32 cellular contexts compared by ENCODE assay signal in the genomic region with DNA sequence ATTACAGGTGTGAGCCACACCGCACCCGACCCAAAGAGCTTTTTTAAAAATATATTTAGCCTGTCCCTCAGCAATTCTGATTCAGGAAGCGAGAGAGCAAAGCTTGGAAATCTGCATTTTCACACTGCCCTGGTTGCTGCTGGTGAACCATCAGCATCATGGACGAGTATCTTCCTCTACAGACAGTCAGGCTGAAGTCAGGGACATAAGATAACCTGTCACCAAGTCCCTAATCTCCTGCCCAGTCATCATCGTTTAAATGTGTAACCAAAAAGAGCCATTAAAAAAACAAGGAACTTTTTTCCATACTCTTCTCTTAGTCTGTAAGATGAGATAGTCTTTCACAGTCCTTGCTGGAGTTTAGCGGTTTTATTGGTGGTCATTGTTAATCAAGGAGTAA.
"Had no signal": no experiment of that assay in that cellular context is flagged by ENCODE, and none has a peak within 500 bp of the region (broad histone marks: within the 10 kb centered on the region; RNA-seq: fewer than 3 reads in every experiment).

No MANE protein-coding gene starts in this region.

- FAIRE-seq: bronchial epithelial cell, colon had no signal

- H3K27me3 ChIP-seq: adrenal gland, ascending aorta, brain microvascular endothelial cell, esophagus squamous epithelium, gastroesophageal sphincter, heart right ventricle, hepatocyte had no signal

- H3K27ac Mint-ChIP-seq: activated B cell treated with CpG ODN at 0.5 μM for 24 hours; activated CD4-positive, alpha-beta T cell treated with anti-CD3 and anti-CD28 coated beads, Interleukin-2, amount 10 ng/mL, durations not matched to agents 7 days and 5 days; activated naive CD4-positive, alpha-beta T cell treated with anti-CD3 and anti-CD28 coated beads for 36 hours; activated naive CD4-positive, alpha-beta T cell treated with anti-CD3 and anti-CD28 coated beads, Interleukin-2, amount 50 U/mL, for 24 hours; activated naive CD8-positive, alpha-beta T cell treated with anti-CD3 and anti-CD28 coated beads for 36 hours; activated naive CD8-positive, alpha-beta T cell treated with anti-CD3 and anti-CD28 coated beads, Interleukin-2, amount 50 U/mL, for 24 hours; activated T-helper 1 cell treated with anti-CD3 and anti-CD28 coated beads, Interleukin-12 subunit alpha, Interleukin-12 subunit beta, Interleukin-2, Interleukin-4 antibody, amounts not matched to agents 30 ng/mL and 10 ng/mL and 1 ng/mL, durations not matched to agents 14 hours and 24 hours and 36 hours; activated T-helper 2 cell treated with anti-CD3 and anti-CD28 coated beads, Interferon-gamma antibody, Interleukin-2, Interleukin-4, amounts not matched to agents 10 μg/mL and 5 μg/mL and 100 μg/mL, durations not matched to agents 14 hours and 24 hours and 36 hours had no signal

- H3K4me3 Mint-ChIP-seq: activated B cell treated with CpG ODN at 0.5 μM for 24 hours; activated CD4-positive, alpha-beta memory T cell treated with anti-CD3 and anti-CD28 coated beads, Interleukin-2, amount 10 ng/mL, durations not matched to agents 7 days and 5 days; activated CD4-positive, alpha-beta T cell treated with anti-CD3 and anti-CD28 coated beads, Interleukin-2, amount 10 ng/mL, durations not matched to agents 7 days and 5 days; activated naive CD4-positive, alpha-beta T cell treated with anti-CD3 and anti-CD28 coated beads for 36 hours; activated naive CD4-positive, alpha-beta T cell treated with anti-CD3 and anti-CD28 coated beads, Interleukin-2, amount 50 U/mL, for 24 hours; activated naive CD8-positive, alpha-beta T cell treated with anti-CD3 and anti-CD28 coated beads for 36 hours; activated naive CD8-positive, alpha-beta T cell treated with anti-CD3 and anti-CD28 coated beads, Interleukin-2, amount 50 U/mL, for 24 hours; activated T-helper 1 cell treated with anti-CD3 and anti-CD28 coated beads, Interleukin-12 subunit alpha, Interleukin-12 subunit beta, Interleukin-2, Interleukin-4 antibody, amounts not matched to agents 30 ng/mL and 10 ng/mL and 1 ng/mL, durations not matched to agents 14 hours and 24 hours and 36 hours; effector memory CD8-positive, alpha-beta T cell had no signal

- H2AFZ ChIP-seq: hepatocyte had no signal

- H3K9me3 Mint-ChIP-seq: activated B cell treated with CpG ODN at 0.5 μM for 24 hours; activated CD4-positive, alpha-beta memory T cell treated with anti-CD3 and anti-CD28 coated beads, Interleukin-2, amount 10 ng/mL, durations not matched to agents 7 days and 5 days; activated CD4-positive, alpha-beta T cell treated with anti-CD3 and anti-CD28 coated beads, Interleukin-2, amount 10 ng/mL, durations not matched to agents 7 days and 5 days; activated naive CD4-positive, alpha-beta T cell treated with anti-CD3 and anti-CD28 coated beads for 36 hours; activated naive CD4-positive, alpha-beta T cell treated with anti-CD3 and anti-CD28 coated beads, Interleukin-2, amount 50 U/mL, for 24 hours; activated naive CD8-positive, alpha-beta T cell treated with anti-CD3 and anti-CD28 coated beads for 36 hours; activated naive CD8-positive, alpha-beta T cell treated with anti-CD3 and anti-CD28 coated beads, Interleukin-2, amount 50 U/mL, for 24 hours; activated T-helper 1 cell treated with anti-CD3 and anti-CD28 coated beads, Interleukin-12 subunit alpha, Interleukin-12 subunit beta, Interleukin-2, Interleukin-4 antibody, amounts not matched to agents 30 ng/mL and 10 ng/mL and 1 ng/mL, durations not matched to agents 14 hours and 24 hours and 36 hours; activated T-helper 2 cell treated with anti-CD3 and anti-CD28 coated beads, Interferon-gamma antibody, Interleukin-2, Interleukin-4, amounts not matched to agents 10 μg/mL and 5 μg/mL and 100 μg/mL, durations not matched to agents 14 hours and 24 hours and 36 hours; effector memory CD8-positive, alpha-beta T cell had no signal

- H3K4me3 ChIP-seq: adrenal gland, ascending aorta, esophagus squamous epithelium, gastroesophageal sphincter, heart right ventricle, hepatocyte had no signal

- H3K27me3 Mint-ChIP-seq: activated B cell treated with CpG ODN at 0.5 μM for 24 hours; activated CD4-positive, alpha-beta memory T cell treated with anti-CD3 and anti-CD28 coated beads, Interleukin-2, amount 10 ng/mL, durations not matched to agents 7 days and 5 days; activated CD4-positive, alpha-beta T cell treated with anti-CD3 and anti-CD28 coated beads, Interleukin-2, amount 10 ng/mL, durations not matched to agents 7 days and 5 days; activated naive CD4-positive, alpha-beta T cell treated with anti-CD3 and anti-CD28 coated beads, Interleukin-2, amount 50 U/mL, for 24 hours; activated naive CD8-positive, alpha-beta T cell treated with anti-CD3 and anti-CD28 coated beads for 36 hours; activated naive CD8-positive, alpha-beta T cell treated with anti-CD3 and anti-CD28 coated beads, Interleukin-2, amount 50 U/mL, for 24 hours; effector memory CD8-positive, alpha-beta T cell had no signal

- DNase-seq: activated B cell treated with CpG ODN at 0.5 μM for 24 hours; activated CD4-positive, alpha-beta memory T cell treated with anti-CD3 and anti-CD28 coated beads, Interleukin-2, amount 10 ng/mL, durations not matched to agents 7 days and 5 days; activated CD4-positive, alpha-beta T cell treated with anti-CD3 and anti-CD28 coated beads, Interleukin-2, amount 10 ng/mL, durations not matched to agents 7 days and 5 days; activated CD4-positive, alpha-beta T cell treated with anti-CD3 and anti-CD28 coated beads, Interleukin-2, amount 50 U/mL, for 4 hours; activated CD8-positive, alpha-beta memory T cell treated with anti-CD3 and anti-CD28 coated beads, Interleukin-2, amount 50 U/mL, for 48 hours; activated effector memory CD4-positive, alpha-beta T cell treated with anti-CD3 and anti-CD28 coated beads, Interleukin-2, amount 50 U/mL, for 16 hours; activated naive CD4-positive, alpha-beta T cell treated with anti-CD3 and anti-CD28 coated beads for 36 hours; activated naive CD8-positive, alpha-beta T cell treated with anti-CD3 and anti-CD28 coated beads for 36 hours; activated naive CD8-positive, alpha-beta T cell treated with anti-CD3 and anti-CD28 coated beads, Interleukin-2, amount 50 U/mL, for 24 hours; activated T-cell treated with anti-CD3 and anti-CD28 coated beads for 4 hours; activated T-cell treated with anti-CD3 and anti-CD28 coated beads, Interleukin-2, amount 50 U/mL, for 48 hours; adrenal gland; amygdala; brain microvascular endothelial cell; cortex of kidney; dermis blood vessel endothelial cell; effector CD4-positive, alpha-beta T cell; effector memory CD8-positive, alpha-beta T cell; esophagus squamous epithelium; foreskin melanocyte; heart right ventricle; T-helper 2 cell had no signal

- H3K4me2 ChIP-seq: hepatocyte had no signal

- H3K9me3 ChIP-seq: adrenal gland, ascending aorta, esophagus squamous epithelium, gastroesophageal sphincter, heart right ventricle had no signal

- ATAC-seq: activated CD4-positive, CD25-positive, alpha-beta regulatory T cell treated with anti-CD3 and anti-CD28 coated beads, Interleukin-2, amount 50 U/mL, for 24 hours; activated naive CD8-positive, alpha-beta T cell treated with anti-CD3 and anti-CD28 coated beads, Interleukin-2, amount 50 U/mL, for 24 hours; effector memory CD8-positive, alpha-beta T cell; gastroesophageal sphincter; heart right ventricle had no signal

- H3K27ac ChIP-seq: adrenal gland, ascending aorta, brain microvascular endothelial cell, esophagus squamous epithelium, gastroesophageal sphincter, heart right ventricle, hepatocyte, VCaP had no signal
